12 cellular contexts compared by ENCODE assay signal in genomic region chr9:112308576-112308975, GRCh38. TPM values are rescaled to one million over a fixed set of nuclear protein-coding genes. Genes with fewer than 3 reads are reported as not detected.
DNase-seq lines count a peak whose midpoint lies in the region; ATAC-seq, FAIRE-seq and TF ChIP-seq lines count a peak whose summit lies in the region.
"Had no signal": no experiment of that assay in that cellular context is flagged by ENCODE, and none has a peak within 500 bp of the region (broad histone marks: within the 10 kb centered on the region; RNA-seq: fewer than 3 reads in every experiment).

No MANE protein-coding gene starts in this region.

- H3K9me3 ChIP-seq in hepatocyte (ENCODE audit: low read depth) = no peaks in the 10 kb centered on the region
- H3K9me3 ChIP-seq in small intestine (ENCODE audit: control insufficient read depth, low read depth) = no peaks in the 10 kb centered on the region
- H3K9me3 ChIP-seq: Caco-2 had no signal

- H3K4me1 ChIP-seq in hepatocyte (ENCODE audit: insufficient read depth) (peaks cover 8% of the 10 kb centered on the region), small intestine (ENCODE audit: control insufficient read depth in 2 of 2, insufficient read depth in 1 of 2, low read depth in 1 of 2, low read length in 1 of 2) (peaks cover 1 to 4% of the 10 kb centered on the region in 2 donors)

- TF ChIP-seq CTCF in hepatocyte (IDR thresholded peaks at IDR 0.05; ENCODE audit: poor library complexity) = no peak

- peaks cover 43% of the 10 kb centered on the region for H4K20me1 ChIP-seq in hepatocyte (ENCODE audit: insufficient read depth, poor library complexity, severe bottlenecking)

- H3K4me3 ChIP-seq in hepatocyte (no peak overlapping the region), small intestine (ENCODE audit: low read depth in 1 of 2, low read length in 2 of 2) (no peak overlapping the region)
- H3K4me3 ChIP-seq: GM12878 had no signal

- DNase-seq in NCI-H1417 treated with DMSO at 0.1 percent for 48 hours (lab: John Stamatoyannopoulos, UW) = peak; percentile 83
- DNase-seq in NCI-H69 (lab: John Stamatoyannopoulos, UW) = peak; percentile 97
- DNase-seq in hepatocyte (ENCODE audit: low spot score) = peak; percentile 24
- DNase-seq in small intestine = peak; percentile 61
- no peak for DNase-seq in glomerular visceral epithelial cell (ENCODE audit: extremely low spot score)
- DNase-seq in HK-2 (ENCODE audit: unreplicated experiment) = no peak
- DNase-seq: stimulated activated naive B cell treated with anti-CD40 and anti-IgM and Interleukin-4, amounts not matched to agents 10 μg/mL and 1 μg/mL and 100 μg/mL, for 72 hours had no signal

- no peak for FAIRE-seq in small intestine (lab: Jason Lieb, UNC)
- FAIRE-seq: GM12878 had no signal

- H3K27ac ChIP-seq in hepatocyte = no peak overlapping the region
- H3K27ac ChIP-seq in small intestine (ENCODE audit: low read depth in 1 of 2, low read length in 1 of 2) = no peak overlapping the region

- H2AFZ ChIP-seq in hepatocyte = no peak overlapping the region

- no peaks in the 10 kb centered on the region for H3K36me3 ChIP-seq in hepatocyte (replicated peaks; ENCODE audit: insufficient read depth, low read depth)
- no peaks in the 10 kb centered on the region for H3K36me3 ChIP-seq in small intestine (ENCODE audit: control insufficient read depth in 2 of 2, insufficient read depth in 2 of 2, low read length in 2 of 2)

- H3K9me2 ChIP-seq in hepatocyte (replicated peaks; ENCODE audit: insufficient read depth) = no peaks in the 10 kb centered on the region

- H3K27me3 ChIP-seq in hepatocyte = no peaks in the 10 kb centered on the region
- no peaks in the 10 kb centered on the region for H3K27me3 ChIP-seq in small intestine (ENCODE audit: control insufficient read depth in 2 of 2, insufficient read depth in 2 of 2, low read length in 2 of 2)

- ATAC-seq in HG03354 (IDR thresholded peaks at IDR 0.05; ENCODE audit: poor library complexity, severe bottlenecking, unreplicated experiment) = no peak
- ATAC-seq: GM12878; natural killer cell treated with Interleukin-12 subunit alpha and Interleukin-12 subunit beta and Interleukin-15 and Interleukin-18, amount 100 ng/mL, for 72 hours; Right ventricle myocardium inferior; stimulated activated naive B cell treated with anti-CD40 and anti-IgM and Interleukin-4, amounts not matched to agents 10 μg/mL and 1 μg/mL and 100 μg/mL, for 72 hours had no signal

- no peak overlapping the region for H3K4me2 ChIP-seq in hepatocyte

- peaks cover 99% of the 10 kb centered on the region for H3K79me2 ChIP-seq in hepatocyte

- WGBS in hepatocyte (ENCODE audit: low lambda C conversion rate, missing lambda C conversion rate) = 60% methylated on average over 5 of the region's 5 CpGs
- 22 to 45% (median 26%) methylated on average over 5 of the region's 5 CpGs for WGBS in small intestine, 3 donors

RNA-seq across cellular contexts. Expression of gene PTBP3, which starts 24.8 kb away (rescaled TPM):
- 57.7 and 64.5 TPM in 2 replicates for total RNA-seq in hepatocyte
- 13.4 and 13.7 TPM in 2 replicates for polyA plus RNA-seq in hepatocyte
- 10 to 100 TPM; 19.7 to 28.9 (median 22.4) TPM for polyA plus RNA-seq in small intestine

Comparison
In these comparisons a context has a peak if more than half of its experiments do, and no peak if none do; other contexts are left out.
1. DNase-seq: peak in NCI-H1417 treated with DMSO at 0.1 percent for 48 hours (single experiment), NCI-H69 (single experiment), hepatocyte (single experiment) and small intestine (single experiment); none in glomerular visceral epithelial cell (single experiment) and HK-2 (single experiment).